Comparison of ENCODE assay signal across 8 cellular contexts in the genomic region with DNA sequence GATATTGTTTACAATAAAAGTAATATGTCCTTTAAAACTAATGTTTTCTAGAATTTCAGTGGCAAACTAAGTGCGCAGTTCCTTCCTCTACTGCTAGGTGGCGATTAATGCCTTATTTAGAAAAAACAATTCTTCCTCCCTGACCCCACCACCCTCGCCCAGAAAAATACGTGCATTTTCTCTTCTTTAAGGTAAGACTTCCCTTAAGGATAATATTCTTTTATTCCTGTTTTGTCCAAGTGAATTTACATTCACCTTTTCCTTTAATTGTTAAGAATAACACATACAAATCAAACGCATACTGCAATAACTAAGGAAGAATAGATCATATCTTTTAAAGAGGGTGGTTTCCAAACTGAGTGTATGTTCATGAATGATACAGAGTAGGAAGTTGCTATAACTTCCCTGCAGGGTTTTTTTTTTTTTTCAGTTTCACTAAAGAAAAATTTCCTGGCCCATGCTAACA. TPM values are rescaled to one million over a fixed set of nuclear protein-coding genes. Genes with fewer than 3 reads are reported as not detected.
DNase-seq lines count a peak whose midpoint lies in the region; ATAC-seq and TF ChIP-seq lines count a peak whose summit lies in the region.

No MANE protein-coding gene starts in this region.

- no peak overlapping the region for H3K4me2 ChIP-seq in Karpas-422 (ENCODE audit: low read depth, low read length, poor library complexity, severe bottlenecking)

- ATAC-seq in activated CD8-positive, alpha-beta memory T cell treated with anti-CD3 and anti-CD28 coated beads, Interleukin-2, amount 10 ng/mL, durations not matched to agents 7 days and 5 days = peak; percentile 77
- ATAC-seq in GM21723 (IDR thresholded peaks at IDR 0.05; ENCODE audit: unreplicated experiment) (peak; percentile 69), T-helper 17 cell (peak; percentile 98)

- H3K9me3 ChIP-seq in Karpas-422 (ENCODE audit: low read length) (no peaks in the 10 kb centered on the region), T-helper 17 cell (ENCODE audit: control insufficient read depth, low read length, poor library complexity, severe bottlenecking) (no peaks in the 10 kb centered on the region), transverse colon (no peaks in the 10 kb centered on the region)

- H3K36me3 Mint-ChIP-seq in activated CD8-positive, alpha-beta memory T cell treated with anti-CD3 and anti-CD28 coated beads, Interleukin-2, amount 10 ng/mL, durations not matched to agents 7 days and 5 days = peaks cover 10% of the 10 kb centered on the region
- no peaks in the 10 kb centered on the region for H3K36me3 Mint-ChIP-seq in T-helper 17 cell (ENCODE audit: low read depth)

- no peak for TF ChIP-seq POLR2A in transverse colon (IDR thresholded peaks at IDR 0.05)

- no peaks in the 10 kb centered on the region for H4K20me1 ChIP-seq in Karpas-422 (ENCODE audit: insufficient read depth, low read depth, low read length)

- H3K27me3 ChIP-seq in Karpas-422 (ENCODE audit: low read length) (no peaks in the 10 kb centered on the region), transverse colon (no peaks in the 10 kb centered on the region)

- TF ChIP-seq CTCF in cardiac fibroblast (IDR thresholded peaks at IDR 0.05; ENCODE audit: low read depth, low read length) (peak; percentile 83), transverse colon (IDR thresholded peaks at IDR 0.05) (peak; percentile 81 to 92 (median 85))

- in situ Hi-C loops in transverse colon (cut with MboI; ENCODE audit: low pct_ligation_motif_present in 1 of 4, low pct_unique_long_range_greater_than_20kb in 1 of 4, low sequenced_read_pairs in 3 of 4) = loop anchor here in 2 of 4 donors (10.0 to 25.0 kb wide), 3 partner anchors 100 to 358 kb away; a partner anchor contains a TSS

- peak overlapping the region; percentile 47 for H3K4me3 Mint-ChIP-seq in activated CD8-positive, alpha-beta memory T cell treated with anti-CD3 and anti-CD28 coated beads, Interleukin-2, amount 10 ng/mL, durations not matched to agents 7 days and 5 days
- peak overlapping the region; percentile 57 for H3K4me3 Mint-ChIP-seq in T-helper 17 cell

- peaks cover 36% of the 10 kb centered on the region for H3K4me1 Mint-ChIP-seq in activated CD8-positive, alpha-beta memory T cell treated with anti-CD3 and anti-CD28 coated beads, Interleukin-2, amount 10 ng/mL, durations not matched to agents 7 days and 5 days
- H3K4me1 Mint-ChIP-seq in T-helper 17 cell = peaks cover 3% of the 10 kb centered on the region

- H3K4me1 ChIP-seq in Karpas-422 (ENCODE audit: low read length) (no peaks in the 10 kb centered on the region), transverse colon (peaks cover 0 to 43% (median 11%) of the 10 kb centered on the region in 4 donors)

- H3K79me2 ChIP-seq in Karpas-422 (ENCODE audit: low read length) = no peaks in the 10 kb centered on the region

- H2AFZ ChIP-seq in Karpas-422 (ENCODE audit: low read length) = no peak overlapping the region; the same call in 1 of the 2 replicates

- DNase-seq in activated CD8-positive, alpha-beta memory T cell treated with anti-CD3 and anti-CD28 coated beads, Interleukin-2, amount 10 ng/mL, durations not matched to agents 7 days and 5 days = peak; percentile 65
- DNase-seq in activated CD8-positive, alpha-beta memory T cell treated with anti-CD3 and anti-CD28 coated beads for 24 hours = no peak
- DNase-seq in Karpas-422 (peak; percentile 57), T-helper 17 cell (peak in 1 of 3 donors; percentile 12), cardiac fibroblast (ENCODE audit: low read depth in 2 of 2) (peak; percentile 55 to 57), medulla oblongata (ENCODE audit: extremely low spot score) (peak; percentile 63), transverse colon (peak; percentile 32)

- no peaks in the 10 kb centered on the region for H3K36me3 ChIP-seq in Karpas-422 (ENCODE audit: insufficient read depth, low read length)
- H3K36me3 ChIP-seq in transverse colon = no peaks in the 10 kb centered on the region

- H3K9me3 Mint-ChIP-seq in activated CD8-positive, alpha-beta memory T cell treated with anti-CD3 and anti-CD28 coated beads, Interleukin-2, amount 10 ng/mL, durations not matched to agents 7 days and 5 days (ENCODE audit: low read depth) = no peaks in the 10 kb centered on the region

- H3K9me2 ChIP-seq in Karpas-422 (replicated peaks; ENCODE audit: insufficient read depth, low read length) = no peaks in the 10 kb centered on the region

- TF ChIP-seq EP300 in transverse colon (IDR thresholded peaks at IDR 0.05; ENCODE audit: low read depth) = no peak

- peak overlapping the region; percentile 79 for H3K27ac Mint-ChIP-seq in activated CD8-positive, alpha-beta memory T cell treated with anti-CD3 and anti-CD28 coated beads, Interleukin-2, amount 10 ng/mL, durations not matched to agents 7 days and 5 days
- H3K27ac Mint-ChIP-seq in T-helper 17 cell = peak overlapping the region; percentile 89

- H3K9ac ChIP-seq in Karpas-422 (ENCODE audit: low read length) = no peak overlapping the region

- H3K4me3 ChIP-seq in Karpas-422 (ENCODE audit: low read length) (no peak overlapping the region), cardiac fibroblast (replicated peaks in 1 of 2; ENCODE audit: low read depth in 2 of 2, low read length in 2 of 2) (no peak overlapping the region), transverse colon (peak overlapping the region in 1 of 4 donors; percentile 20)

- 4 to 8% methylated on average over 5 of the region's 5 CpGs for WGBS in transverse colon (ENCODE audit: low coverage in 1 of 2), 2 donors

- H3K27ac ChIP-seq in Karpas-422 (ENCODE audit: low read length) (no peak overlapping the region), transverse colon (peak overlapping the region in 2 of 4 donors; percentile 59 to 70)

- CTCF ChIA-PET in activated CD8-positive, alpha-beta memory T cell treated with anti-CD3 and anti-CD28 coated beads, Interleukin-2, amount 10 ng/mL, durations not matched to agents 7 days and 5 days (lab: Charles Lee) = interaction anchor here (0.7 to 3.5 kb wide), 6 partner anchors 14 to 371 kb away, joined by 3 to 20 read pairs (median 6); a partner anchor contains a TSS

- H3K27me3 Mint-ChIP-seq in activated CD8-positive, alpha-beta memory T cell treated with anti-CD3 and anti-CD28 coated beads, Interleukin-2, amount 10 ng/mL, durations not matched to agents 7 days and 5 days = no peaks in the 10 kb centered on the region
- H3K27me3 Mint-ChIP-seq in T-helper 17 cell = no peaks in the 10 kb centered on the region

- intact Hi-C loops in transverse colon (cut with DNase I; ENCODE audit: low total_unique reads) = loop anchor here (10.0 kb wide), 1 partner anchor 238 kb away; no protein-coding TSS in a partner anchor

RNA-seq across cellular contexts. Expression of a gene that starts 17.0 kb away (rescaled TPM):
- 100 to 1,000 TPM; 222 to 268 TPM for total RNA-seq in activated CD8-positive, alpha-beta memory T cell treated with anti-CD3 and anti-CD28 coated beads, Interleukin-2, amount 10 ng/mL, durations not matched to agents 7 days and 5 days
- total RNA-seq in Karpas-422 (2014; rRNA removed; shearing (Covaris generic); ENCODE audit: low replicate concordance) = 98.7 and 217 TPM in 2 replicates
- total RNA-seq in T-helper 17 cell (100 to 1,000 TPM; 140 to 166 TPM), transverse colon (100 to 1,000 TPM in 2 of 4 donors, 10 to 100 TPM in 2; 12.1 to 112 (median 70.4) TPM)

RNA-seq across cellular contexts. Expression of a gene that starts 37.6 kb away (rescaled TPM):
- 100 to 1,000 TPM in 1 of 2 experiments, 10 to 100 TPM in 1; 74.7 to 106 TPM for total RNA-seq in activated CD8-positive, alpha-beta memory T cell treated with anti-CD3 and anti-CD28 coated beads, Interleukin-2, amount 10 ng/mL, durations not matched to agents 7 days and 5 days
- total RNA-seq in Karpas-422 (2014; rRNA removed; shearing (Covaris generic); ENCODE audit: low replicate concordance) = 68.2 and 120 TPM in 2 replicates
- total RNA-seq in T-helper 17 cell (10 to 100 TPM; 59.5 to 74.2 TPM), transverse colon (10 to 100 TPM; 30.7 to 91.9 (median 60.9) TPM)
